In the genomic region with DNA sequence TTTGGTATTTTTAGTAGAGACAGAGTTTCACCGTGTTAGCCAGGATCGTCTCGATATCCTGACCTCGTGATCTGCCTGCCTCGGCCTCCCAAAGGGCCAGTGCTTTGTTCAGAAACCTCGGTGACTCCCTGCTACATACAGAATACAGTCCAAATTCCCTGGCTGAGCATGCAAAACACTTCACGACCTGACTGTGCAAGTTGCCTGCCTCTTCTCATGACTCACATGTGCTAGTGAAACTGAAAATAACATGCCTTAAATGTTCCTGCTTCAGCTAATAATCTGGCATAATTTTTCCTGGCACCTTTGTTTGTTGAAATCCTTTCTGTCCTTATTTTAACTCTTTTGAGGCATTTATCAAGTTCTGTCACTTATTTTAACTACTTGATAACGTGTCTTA, we compare ENCODE assay signal across 8 cellular contexts. TPM values are rescaled to one million over a fixed set of nuclear protein-coding genes. Genes with fewer than 3 reads are reported as not detected.
A peak's percentile ranks its signal among the peaks of the same experiment; 100 is the strongest.
DNase-seq lines count a peak whose midpoint lies in the region; ATAC-seq and TF ChIP-seq lines count a peak whose summit lies in the region.

No MANE protein-coding gene starts in this region.

- H3K9me3 ChIP-seq in RWPE2 (ENCODE audit: severe bottlenecking) (no peaks in the 10 kb centered on the region), left ventricle myocardium inferior (replicated peaks) (no peaks in the 10 kb centered on the region), uterus (no peaks in the 10 kb centered on the region)

- H3K27me3 ChIP-seq in RWPE2 (ENCODE audit: insufficient read depth, poor library complexity, severe bottlenecking) (no peaks in the 10 kb centered on the region), left ventricle myocardium inferior (ENCODE audit: low read depth) (no peaks in the 10 kb centered on the region), uterus (no peaks in the 10 kb centered on the region)

- ATAC-seq in RWPE2 (ENCODE audit: low read depth) (peak; percentile 61), GM21360 (IDR thresholded peaks at IDR 0.05; ENCODE audit: unreplicated experiment) (no peak), HG02884 (IDR thresholded peaks at IDR 0.05; ENCODE audit: unreplicated experiment) (no peak)

- in situ Hi-C loops in ACHN (cut with HindIII; ENCODE audit: low pct_ligation_motif_present, low pct_unique_long_range_greater_than_20kb, low sequenced_read_pairs) = no loop called here

- H3K36me3 ChIP-seq in RWPE2 (ENCODE audit: low read depth) (peaks cover 27% of the 10 kb centered on the region), left ventricle myocardium inferior (peaks cover 22% of the 10 kb centered on the region), uterus (no peaks in the 10 kb centered on the region)

- intact Hi-C loops in left ventricle myocardium inferior (cut with micrococcal nuclease) = loop anchor here (2.0 to 10.0 kb wide), 2 partner anchors 75 to 211 kb away; a partner anchor contains a TSS
- intact Hi-C loops in uterus (cut with DNase I; ENCODE audit: low total_unique reads) = no loop called here

- no peak overlapping the region for H3K4me3 ChIP-seq in RWPE2 (ENCODE audit: severe bottlenecking)
- H3K4me3 ChIP-seq in left ventricle myocardium inferior = no peak overlapping the region
- H3K4me3 ChIP-seq in uterus = no peak overlapping the region

- TF ChIP-seq CTCF in RWPE2 (IDR thresholded peaks at IDR 0.05; ENCODE audit: poor library complexity, severe bottlenecking) (no peak), left ventricle myocardium inferior (IDR thresholded peaks at IDR 0.05; ENCODE audit: borderline replicate concordance) (no peak), uterus (IDR thresholded peaks at IDR 0.05) (no peak)

- DNase-seq in stimulated activated CD4-positive, alpha-beta T cell treated with anti-CD3 and anti-CD28 coated beads, Interleukin-15, amount 100 ng/mL, for 24 hours = peak; percentile 28
- no peak for DNase-seq in stimulated activated CD4-positive, alpha-beta T cell treated with anti-CD3 and anti-CD28 coated beads, Interleukin-4, amount 100 ng/mL, for 1 hour
- DNase-seq in RWPE2 (ENCODE audit: low spot score) (no peak), left ventricle myocardium inferior (no peak), uterus (no peak), ACHN (no peak)

- no peak for TF ChIP-seq POLR2A in uterus (IDR thresholded peaks at IDR 0.05)

- H3K4me1 ChIP-seq in RWPE2 (ENCODE audit: insufficient read depth, poor library complexity, severe bottlenecking) (peaks cover 31% of the 10 kb centered on the region), left ventricle myocardium inferior (peaks cover 24% of the 10 kb centered on the region), uterus (no peaks in the 10 kb centered on the region)

- H3K27ac ChIP-seq in RWPE2 (ENCODE audit: poor library complexity, severe bottlenecking) (peak overlapping the region; percentile 61), left ventricle myocardium inferior (replicated peaks) (peak overlapping the region; percentile 73), uterus (peak overlapping the region; percentile 62 to 87)

RNA-seq across cellular contexts. Expression of a gene that starts 8.2 kb away (rescaled TPM):
- total RNA-seq in left ventricle myocardium inferior (28.3 TPM), uterus (10 to 100 TPM; 13.1 to 48.4 (median 20.4) TPM)

RNA-seq across cellular contexts. Expression of a gene that starts 8.2 kb away (rescaled TPM):
- total RNA-seq in left ventricle myocardium inferior (11.3 TPM), uterus (1 to 10 TPM in 3 of 4 donors, under 1 TPM in 1; 0.29 to 7.9 (median 2.5) TPM)
